In the genomic region with DNA sequence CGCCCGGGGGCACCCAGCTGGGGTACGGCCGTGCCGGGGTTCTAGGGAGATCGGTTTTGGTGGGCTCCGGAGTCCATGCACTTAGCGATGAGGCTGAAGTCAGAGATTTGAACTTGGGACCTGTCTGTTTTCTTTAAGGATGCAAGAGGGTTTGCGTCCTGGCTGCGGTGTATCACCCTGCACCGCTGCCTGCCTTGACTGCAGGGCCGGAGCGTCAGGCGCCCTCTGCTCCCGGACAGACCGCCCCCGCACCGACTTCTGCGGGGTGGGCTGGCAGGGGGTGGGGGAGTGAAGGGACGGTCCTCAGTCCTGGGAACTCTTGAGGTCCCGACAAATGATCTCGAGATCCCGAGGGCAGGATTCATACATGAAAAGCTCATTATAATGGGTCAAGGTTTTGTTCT, we compare ENCODE assay signal across 1 cellular context.
TF ChIP-seq lines count a peak whose summit lies in the region.

No MANE protein-coding gene starts in this region.

TF ChIP-seq in IMR-90, 13 proteins besides CTCF, POLR2A, EP300 and RAD21 (continued from another document):
- TF ChIP-seq, protein P1, sequence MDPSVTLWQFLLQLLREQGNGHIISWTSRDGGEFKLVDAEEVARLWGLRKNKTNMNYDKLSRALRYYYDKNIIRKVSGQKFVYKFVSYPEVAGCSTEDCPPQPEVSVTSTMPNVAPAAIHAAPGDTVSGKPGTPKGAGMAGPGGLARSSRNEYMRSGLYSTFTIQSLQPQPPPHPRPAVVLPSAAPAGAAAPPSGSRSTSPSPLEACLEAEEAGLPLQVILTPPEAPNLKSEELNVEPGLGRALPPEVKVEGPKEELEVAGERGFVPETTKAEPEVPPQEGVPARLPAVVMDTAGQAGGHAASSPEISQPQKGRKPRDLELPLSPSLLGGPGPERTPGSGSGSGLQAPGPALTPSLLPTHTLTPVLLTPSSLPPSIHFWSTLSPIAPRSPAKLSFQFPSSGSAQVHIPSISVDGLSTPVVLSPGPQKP (IDR thresholded peaks at IDR 0.05; ENCODE audit: borderline replicate concordance, low read depth, low read length): no peak
- no peak for TF ChIP-seq BHLHE40 (IDR thresholded peaks at IDR 0.05; ENCODE audit: low read depth, low read length)
- TF ChIP-seq CEBPB (IDR thresholded peaks at IDR 0.05; ENCODE audit: low read depth, low read length): no peak
- no peak for TF ChIP-seq NFE2L2 (IDR thresholded peaks at IDR 0.05; ENCODE audit: low read depth, low read length)
- TF ChIP-seq, protein P2, sequence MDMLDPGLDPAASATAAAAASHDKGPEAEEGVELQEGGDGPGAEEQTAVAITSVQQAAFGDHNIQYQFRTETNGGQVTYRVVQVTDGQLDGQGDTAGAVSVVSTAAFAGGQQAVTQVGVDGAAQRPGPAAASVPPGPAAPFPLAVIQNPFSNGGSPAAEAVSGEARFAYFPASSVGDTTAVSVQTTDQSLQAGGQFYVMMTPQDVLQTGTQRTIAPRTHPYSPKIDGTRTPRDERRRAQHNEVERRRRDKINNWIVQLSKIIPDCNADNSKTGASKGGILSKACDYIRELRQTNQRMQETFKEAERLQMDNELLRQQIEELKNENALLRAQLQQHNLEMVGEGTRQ (IDR thresholded peaks at IDR 0.05; ENCODE audit: low read depth, low read length): no peak
- no peak for TF ChIP-seq SMC3 (IDR thresholded peaks at IDR 0.05; ENCODE audit: low read depth, low read length)
- TF ChIP-seq MAZ (IDR thresholded peaks at IDR 0.05; ENCODE audit: borderline replicate concordance, low read depth, low read length): no peak
- TF ChIP-seq MAFK (IDR thresholded peaks at IDR 0.05; ENCODE audit: low read depth, low read length): no peak
- TF ChIP-seq CHD1 (IDR thresholded peaks at IDR 0.05; ENCODE audit: low read depth, low read length): no peak
- no peak for TF ChIP-seq MXI1 (IDR thresholded peaks at IDR 0.05; ENCODE audit: borderline replicate concordance, low read depth, low read length)
- no peak for TF ChIP-seq RFX5 (IDR thresholded peaks at IDR 0.05; ENCODE audit: low read depth, low read length)
- TF ChIP-seq FOS (IDR thresholded peaks at IDR 0.05; ENCODE audit: low read depth, low read length): no peak
TF ChIP-seq in IMR-90: peak in this region for 0.
